Comparison of ENCODE assay signal across 9 cellular contexts in genomic region chr15:78317145-78317836, GRCh38. TPM values are rescaled to one million over a fixed set of nuclear protein-coding genes. Genes with fewer than 3 reads are reported as not detected.
A peak's percentile ranks its signal among the peaks of the same experiment; 100 is the strongest.
DNase-seq lines count a peak whose midpoint lies in the region; ATAC-seq and TF ChIP-seq lines count a peak whose summit lies in the region.
"Had no signal": no experiment of that assay in that cellular context is flagged by ENCODE, and none has a peak within 500 bp of the region (broad histone marks: within the 10 kb centered on the region; RNA-seq: fewer than 3 reads in every experiment).

No MANE protein-coding gene starts in this region.

- H3K4me3 ChIP-seq in HCT116 (replicated peaks in 1 of 2; ENCODE audit: low read depth in 1 of 2, low read length in 2 of 2) (no peak overlapping the region), duodenal mucosa (ENCODE audit: low read depth in 1 of 2, low read length in 2 of 2) (peak overlapping the region in 1 of 2 donors; percentile 36), smooth muscle cell (no peak overlapping the region)

- H3K4me2 ChIP-seq in HCT116 (ENCODE audit: low read length) (no peak overlapping the region), smooth muscle cell (no peak overlapping the region)

- WGBS in smooth muscle cell (ENCODE audit: low lambda C conversion rate): 89% methylated on average over 8 of the region's 8 CpGs

- H3F3A ChIP-seq in smooth muscle cell (ENCODE audit: low read depth): no peaks in the 10 kb centered on the region

- ATAC-seq in HCT116 (peak; percentile 82), GM18909 (IDR thresholded peaks at IDR 0.05; ENCODE audit: poor library complexity, unreplicated experiment) (no peak)

- no peaks in the 10 kb centered on the region for H3K36me3 ChIP-seq in HCT116 (ENCODE audit: control insufficient read depth in 1 of 2, insufficient read depth in 2 of 2, low read length in 2 of 2)
- no peaks in the 10 kb centered on the region for H3K36me3 ChIP-seq in duodenal mucosa (ENCODE audit: control insufficient read depth in 1 of 2, insufficient read depth in 2 of 2, low read length in 2 of 2)
- no peaks in the 10 kb centered on the region for H3K36me3 ChIP-seq in smooth muscle cell (ENCODE audit: low read depth)

- no peak overlapping the region for H3K27ac Mint-ChIP-seq in nephron progenitor cell
- H3K27ac Mint-ChIP-seq: activated naive CD4-positive, alpha-beta T cell treated with anti-CD3 and anti-CD28 coated beads, Interleukin-2, amount 50 U/mL, for 24 hours had no signal

- TF ChIP-seq RAD21 in HCT116 (IDR thresholded peaks at IDR 0.05; ENCODE audit: low read depth): peak; percentile 50

- no peaks in the 10 kb centered on the region for H4K20me1 ChIP-seq in HCT116 (ENCODE audit: insufficient read depth)
- H4K20me1 ChIP-seq in smooth muscle cell (ENCODE audit: low read depth): no peaks in the 10 kb centered on the region

- TF ChIP-seq CTCF in HCT116 (IDR thresholded peaks at IDR 0.05 in 2 of 3, conservative IDR thresholded peaks at IDR 0.05 in 1 of 3; ENCODE audit: borderline replicate concordance in 1 of 3, insufficient read depth in 1 of 3, low read depth in 2 of 3, low read length in 2 of 3): peak; percentile 36 to 48 (median 41); a peak in 5 of 6 replicates
- no peak for TF ChIP-seq CTCF in nephron progenitor cell (IDR thresholded peaks at IDR 0.05)
- TF ChIP-seq CTCF in smooth muscle cell (IDR thresholded peaks at IDR 0.05; ENCODE audit: borderline replicate concordance, insufficient read depth, poor library complexity, severe bottlenecking): no peak

- BruUV-seq in HCT116 (replicated peaks; lab: Mats Ljungman, UMichigan): no TSS peak

- H3K9me3 ChIP-seq in HCT116 (ENCODE audit: control insufficient read depth in 1 of 2, insufficient read depth in 1 of 2, low read depth in 1 of 2, low read length in 2 of 2) (no peaks in the 10 kb centered on the region), duodenal mucosa (ENCODE audit: control insufficient read depth in 1 of 2, low read length in 2 of 2) (no peaks in the 10 kb centered on the region), smooth muscle cell (replicated peaks; ENCODE audit: low read depth) (no peaks in the 10 kb centered on the region)

- peak overlapping the region; percentile 44 for H3K4me3 Mint-ChIP-seq in nephron progenitor cell
- H3K4me3 Mint-ChIP-seq: activated naive CD4-positive, alpha-beta T cell treated with anti-CD3 and anti-CD28 coated beads, Interleukin-2, amount 50 U/mL, for 24 hours had no signal

- H3K4me1 ChIP-seq in HCT116 (ENCODE audit: control insufficient read depth in 1 of 2, insufficient read depth in 2 of 2, low read length in 2 of 2): peaks cover 0 to 8% of the 10 kb centered on the region in 2 experiments; a peak in 2 of 4 replicates
- peaks cover 12 to 19% of the 10 kb centered on the region in 2 donors for H3K4me1 ChIP-seq in duodenal mucosa (ENCODE audit: control insufficient read depth in 1 of 2, insufficient read depth in 2 of 2, low read length in 2 of 2)
- H3K4me1 ChIP-seq in smooth muscle cell (ENCODE audit: low read depth): peaks cover 28% of the 10 kb centered on the region

- no peaks in the 10 kb centered on the region for H3K36me3 Mint-ChIP-seq in nephron progenitor cell (ENCODE audit: low read depth)
- H3K36me3 Mint-ChIP-seq: activated naive CD4-positive, alpha-beta T cell treated with anti-CD3 and anti-CD28 coated beads, Interleukin-2, amount 50 U/mL, for 24 hours had no signal

- H3K9me2 ChIP-seq in HCT116 (ENCODE audit: insufficient read depth): no peaks in the 10 kb centered on the region

- no peak for TF ChIP-seq POLR2A in HCT116 (IDR thresholded peaks at IDR 0.05; ENCODE audit: borderline replicate concordance, extremely low read depth, insufficient read depth, insufficient read length)

- CTCF ChIA-PET in HCT116 (lab: Charles Lee): interaction anchor here (1.3 to 2.1 kb wide), 3 partner anchors 10 to 423 kb away, joined by 3 to 7 read pairs (median 4); partner anchors contain the start of gene IREB2

- POLR2A ChIA-PET in HCT116 (lab: Charles Lee): no interaction called here

- no peaks in the 10 kb centered on the region for H3K9me3 Mint-ChIP-seq in nephron progenitor cell
- H3K9me3 Mint-ChIP-seq: activated naive CD4-positive, alpha-beta T cell treated with anti-CD3 and anti-CD28 coated beads, Interleukin-2, amount 50 U/mL, for 24 hours had no signal

- RAD21 ChIA-PET in HCT116 (lab: Charles Lee; ENCODE audit: low non-redundant PET in 1 of 2, low total read pairs in 2 of 2, uncharacterized antibody in 2 of 2, unreplicated experiment in 2 of 2): interaction anchor here in 1 of 2 experiments (0.7 kb wide), 1 partner anchor 31 kb away, joined by 3 read pairs; no protein-coding TSS in a partner anchor

- peaks cover 71% of the 10 kb centered on the region for H3K4me1 Mint-ChIP-seq in nephron progenitor cell
- H3K4me1 Mint-ChIP-seq: activated naive CD4-positive, alpha-beta T cell treated with anti-CD3 and anti-CD28 coated beads, Interleukin-2, amount 50 U/mL, for 24 hours had no signal

- peaks cover 63% of the 10 kb centered on the region for H3K27me3 Mint-ChIP-seq in nephron progenitor cell (ENCODE audit: low read depth, poor library complexity)
- H3K27me3 Mint-ChIP-seq: activated naive CD4-positive, alpha-beta T cell treated with anti-CD3 and anti-CD28 coated beads, Interleukin-2, amount 50 U/mL, for 24 hours had no signal

- DNase-seq in HCT116 (ENCODE audit: low read depth, low spot score) (no peak), NCI-H526 (lab: John Stamatoyannopoulos, UW) (peak; percentile 38 to 71), nephron progenitor cell (no peak), smooth muscle cell (lab: John Stamatoyannopoulos, UW; ENCODE audit: unreplicated experiment) (no peak), GF-D8 (lab: John Stamatoyannopoulos, UW) (no peak)
- DNase-seq: T-helper 1 cell had no signal

- H3K27me3 ChIP-seq in HCT116 (ENCODE audit: insufficient read depth, low read length) (no peaks in the 10 kb centered on the region), duodenal mucosa (ENCODE audit: control insufficient read depth in 1 of 2, insufficient read depth in 2 of 2, low read length in 2 of 2) (no peaks in the 10 kb centered on the region), smooth muscle cell (ENCODE audit: low read depth) (no peaks in the 10 kb centered on the region)

- intact Hi-C loops in HCT116 (cut with micrococcal nuclease): no loop called here

- H2AFZ ChIP-seq in HCT116 (ENCODE audit: low read depth, low read length, poor library complexity, severe bottlenecking) (no peak overlapping the region), smooth muscle cell (ENCODE audit: low read depth) (no peak overlapping the region)

- H3K9ac ChIP-seq in HCT116 (ENCODE audit: low read length) (no peak overlapping the region), duodenal mucosa (ENCODE audit: low read depth in 1 of 2, low read length in 2 of 2) (peak overlapping the region; percentile 47 to 60), smooth muscle cell (ENCODE audit: low read depth) (no peak overlapping the region)

- H3K27ac ChIP-seq in HCT116 (ENCODE audit: low read depth, low read length) (no peak overlapping the region), duodenal mucosa (ENCODE audit: low read depth, low read length) (peak overlapping the region; percentile 76), smooth muscle cell (ENCODE audit: low read depth) (no peak overlapping the region)

- H3K79me2 ChIP-seq in HCT116 (ENCODE audit: insufficient read depth, low read length) (no peaks in the 10 kb centered on the region), smooth muscle cell (ENCODE audit: low read depth) (no peaks in the 10 kb centered on the region)

TF ChIP-seq in HCT116, 20 proteins besides CTCF, POLR2A, EP300 and RAD21:
- TF ChIP-seq EGR1 (IDR thresholded peaks at IDR 0.05; ENCODE audit: low read depth) (no peak), SRF (IDR thresholded peaks at IDR 0.05; ENCODE audit: low read depth) (no peak), TCF7L2 (IDR thresholded peaks at IDR 0.05; ENCODE audit: borderline replicate concordance, extremely low read depth, insufficient read depth, insufficient read length) (no peak), ELF1 (IDR thresholded peaks at IDR 0.05; ENCODE audit: borderline replicate concordance, low read depth) (no peak), CEBPB (IDR thresholded peaks at IDR 0.05; ENCODE audit: low read depth) (no peak), JUND (IDR thresholded peaks at IDR 0.05) (no peak), MAX (IDR thresholded peaks at IDR 0.05) (no peak), ZFX (IDR thresholded peaks at IDR 0.05) (no peak), EZH2phosphoT487 (IDR thresholded peaks at IDR 0.05; ENCODE audit: borderline replicate concordance) (no peak), SP1 (IDR thresholded peaks at IDR 0.05; ENCODE audit: low read depth) (no peak), SIN3A (IDR thresholded peaks at IDR 0.05; ENCODE audit: low read depth) (no peak)
TF ChIP-seq in HCT116: peak in this region for 0.

RNA-seq across cellular contexts. Expression of gene SKIC8, which starts 17.9 kb away (rescaled TPM):
- 57.1 TPM for total RNA-seq in HCT116 (2021; ENCODE audit: unreplicated experiment)
- 55.3 and 73.1 TPM in 2 replicates for polyA plus RNA-seq in HCT116 (2012)
- total RNA-seq in smooth muscle cell: 63.6 and 67.4 TPM in 2 replicates
- polyA plus RNA-seq in smooth muscle cell: 64.5 and 72.9 TPM in 2 replicates

RNA-seq across cellular contexts. Expression of gene CRABP1, which starts 22.9 kb away (rescaled TPM):
- 0.47 TPM for total RNA-seq in HCT116 (2021; ENCODE audit: unreplicated experiment)
- not detected in 2 replicates for polyA plus RNA-seq in HCT116 (2012)
- 1.2 and 12.9 TPM in 2 replicates for total RNA-seq in smooth muscle cell
- 1.8 and 8.8 TPM in 2 replicates for polyA plus RNA-seq in smooth muscle cell

RNA-seq across cellular contexts. Expression of gene DNAJA4, which starts 52.9 kb away (rescaled TPM):
- total RNA-seq in HCT116 (2021; ENCODE audit: unreplicated experiment): 66.6 TPM
- polyA plus RNA-seq in HCT116 (2012): 34.6 and 39.8 TPM in 2 replicates
- total RNA-seq in smooth muscle cell: 2.7 and 3.2 TPM in 2 replicates
- 4.0 and 5.8 TPM in 2 replicates for polyA plus RNA-seq in smooth muscle cell

Comparison
In these comparisons a context has a peak if more than half of its experiments do, and no peak if none do; other contexts are left out.
1. DNase-seq: peak in NCI-H526 (2 of 2); none in HCT116 (single experiment), nephron progenitor cell (single experiment), smooth muscle cell (single experiment) and GF-D8 (single experiment).
2. H3K9ac ChIP-seq: peak in duodenal mucosa (2 of 2); none in HCT116 (single experiment) and smooth muscle cell (single experiment).
3. CTCF ChIP-seq: peak in HCT116 (3 of 3); none in nephron progenitor cell (single experiment) and smooth muscle cell (single experiment).
4. RNA of gene DNAJA4, which starts 52.9 kb away (total RNA-seq): 66.6 TPM in HCT116 (single experiment); 2.7 to 3.2 TPM in smooth muscle cell; every median in the first group is over 10 times any median in the second.